In genomic region chr12:110578522-110579238, GRCh38 we compare ENCODE assay signal across 1 cellular context.
TF ChIP-seq lines count a peak whose summit lies in the region.

No MANE protein-coding gene starts in this region.

TF ChIP-seq in WTC11, 78 proteins besides CTCF, POLR2A, EP300 and RAD21 (continued from another document):
- TF ChIP-seq, protein P1, sequence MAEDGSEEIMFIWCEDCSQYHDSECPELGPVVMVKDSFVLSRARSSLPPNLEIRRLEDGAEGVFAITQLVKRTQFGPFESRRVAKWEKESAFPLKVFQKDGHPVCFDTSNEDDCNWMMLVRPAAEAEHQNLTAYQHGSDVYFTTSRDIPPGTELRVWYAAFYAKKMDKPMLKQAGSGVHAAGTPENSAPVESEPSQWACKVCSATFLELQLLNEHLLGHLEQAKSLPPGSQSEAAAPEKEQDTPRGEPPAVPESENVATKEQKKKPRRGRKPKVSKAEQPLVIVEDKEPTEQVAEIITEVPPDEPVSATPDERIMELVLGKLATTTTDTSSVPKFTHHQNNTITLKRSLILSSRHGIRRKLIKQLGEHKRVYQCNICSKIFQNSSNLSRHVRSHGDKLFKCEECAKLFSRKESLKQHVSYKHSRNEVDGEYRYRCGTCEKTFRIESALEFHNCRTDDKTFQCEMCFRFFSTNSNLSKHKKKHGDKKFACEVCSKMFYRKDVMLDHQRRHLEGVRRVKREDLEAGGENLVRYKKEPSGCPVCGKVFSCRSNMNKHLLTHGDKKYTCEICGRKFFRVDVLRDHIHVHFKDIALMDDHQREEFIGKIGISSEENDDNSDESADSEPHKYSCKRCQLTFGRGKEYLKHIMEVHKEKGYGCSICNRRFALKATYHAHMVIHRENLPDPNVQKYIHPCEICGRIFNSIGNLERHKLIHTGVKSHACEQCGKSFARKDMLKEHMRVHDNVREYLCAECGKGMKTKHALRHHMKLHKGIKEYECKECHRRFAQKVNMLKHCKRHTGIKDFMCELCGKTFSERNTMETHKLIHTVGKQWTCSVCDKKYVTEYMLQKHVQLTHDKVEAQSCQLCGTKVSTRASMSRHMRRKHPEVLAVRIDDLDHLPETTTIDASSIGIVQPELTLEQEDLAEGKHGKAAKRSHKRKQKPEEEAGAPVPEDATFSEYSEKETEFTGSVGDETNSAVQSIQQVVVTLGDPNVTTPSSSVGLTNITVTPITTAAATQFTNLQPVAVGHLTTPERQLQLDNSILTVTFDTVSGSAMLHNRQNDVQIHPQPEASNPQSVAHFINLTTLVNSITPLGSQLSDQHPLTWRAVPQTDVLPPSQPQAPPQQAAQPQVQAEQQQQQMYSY (CRISPR knock-in tag; IDR thresholded peaks at IDR 0.05) = no peak
- TF ChIP-seq KAT7 (CRISPR knock-in tag; IDR thresholded peaks at IDR 0.05; ENCODE audit: borderline replicate concordance) = no peak
